In the genomic region with DNA sequence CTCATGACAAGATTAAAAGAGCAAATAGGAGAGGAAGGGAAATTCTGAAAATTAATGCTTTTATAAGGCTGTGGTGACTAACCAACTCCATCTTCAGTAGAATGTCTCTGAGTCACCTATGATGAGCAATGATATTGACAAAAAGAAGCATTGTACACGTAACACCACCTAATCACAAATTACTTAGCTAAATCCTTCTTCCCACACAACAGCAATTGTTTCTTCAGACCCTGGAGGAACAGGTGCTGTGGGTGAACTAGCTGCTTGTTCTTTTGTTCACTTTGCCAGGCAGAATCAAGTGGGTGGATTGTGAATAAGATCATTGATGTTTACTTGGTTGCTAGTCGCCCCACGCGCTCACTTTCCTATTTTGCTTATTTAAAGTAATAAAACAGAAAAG, we compare ENCODE assay signal across 9 cellular contexts.
DNase-seq lines count a peak whose midpoint lies in the region; ATAC-seq and TF ChIP-seq lines count a peak whose summit lies in the region.
"Had no signal": no experiment of that assay in that cellular context is flagged by ENCODE, and none has a peak within 500 bp of the region (broad histone marks: within the 10 kb centered on the region; RNA-seq: fewer than 3 reads in every experiment).

No MANE protein-coding gene starts in this region.

- BruUV-seq in Calu3 (replicated peaks; lab: Mats Ljungman, UMichigan), result no TSS peak

- H3K4me1 Mint-ChIP-seq in Calu3 (ENCODE audit: low read depth, unreplicated experiment), result peaks cover 24% of the 10 kb centered on the region
- peaks cover 0 to 6% (median 4%) of the 10 kb centered on the region in 7 donors for H3K4me1 Mint-ChIP-seq in naive thymus-derived CD4-positive, alpha-beta T cell

- peaks cover 0 to 5% (median 0%) of the 10 kb centered on the region in 3 experiments for H3K9me3 ChIP-seq in naive thymus-derived CD4-positive, alpha-beta T cell (ENCODE audit: control insufficient read depth in 2 of 3, low read length in 3 of 3)

- H3K27ac ChIP-seq in rectal smooth muscle tissue (ENCODE audit: low read depth, low read length), result peak overlapping the region; percentile 16
- no peak overlapping the region for H3K27ac ChIP-seq in naive thymus-derived CD4-positive, alpha-beta T cell (ENCODE audit: low read depth, low read length)

- peak; percentile 32 for DNase-seq in Calu3
- DNase-seq in NCI-H1436 treated with DMSO at 0.1 percent for 48 hours (lab: John Stamatoyannopoulos, UW), result peak; percentile 68
- DNase-seq in choroid plexus epithelial cell (ENCODE audit: low read depth), result peak; percentile 73
- DNase-seq in medulla oblongata (ENCODE audit: extremely low spot score), result no peak
- no peak for DNase-seq in naive thymus-derived CD4-positive, alpha-beta T cell
- DNase-seq: NCI-H526 had no signal

- H3K4me3 ChIP-seq in choroid plexus epithelial cell (ENCODE audit: low read depth, low read length) (no peak overlapping the region), rectal smooth muscle tissue (ENCODE audit: low read length) (no peak overlapping the region)
- H3K4me3 ChIP-seq in naive thymus-derived CD4-positive, alpha-beta T cell (ENCODE audit: low read length), result no peak overlapping the region

- H3K9me3 Mint-ChIP-seq in Calu3 (ENCODE audit: low read depth, unreplicated experiment), result no peaks in the 10 kb centered on the region
- peaks cover 0 to 5% (median 0%) of the 10 kb centered on the region in 11 donors for H3K9me3 Mint-ChIP-seq in naive thymus-derived CD4-positive, alpha-beta T cell

- H3K9ac ChIP-seq in rectal smooth muscle tissue (ENCODE audit: low read length), result no peak overlapping the region

- no peaks in the 10 kb centered on the region for H3K27me3 Mint-ChIP-seq in Calu3 (ENCODE audit: unreplicated experiment)
- peaks cover 0 to 7% (median 0%) of the 10 kb centered on the region in 5 donors for H3K27me3 Mint-ChIP-seq in naive thymus-derived CD4-positive, alpha-beta T cell

- H3K27ac Mint-ChIP-seq in Calu3 (ENCODE audit: unreplicated experiment), result peak overlapping the region; percentile 79
- H3K27ac Mint-ChIP-seq in naive thymus-derived CD4-positive, alpha-beta T cell, result no peak overlapping the region

- intact Hi-C loops in Calu3 (cut with micrococcal nuclease; ENCODE audit: unreplicated experiment), result no loop called here
- intact Hi-C loops in naive thymus-derived CD4-positive, alpha-beta T cell (cut with micrococcal nuclease), result loop anchor here in 1 of 2 donors (5.0 kb wide), 1 partner anchor 316 kb away; a partner anchor contains a TSS

- CTCF ChIA-PET in Calu3 (lab: Charles Lee), result interaction anchor here (1.0 to 1.5 kb wide), 2 partner anchors 22 to 102 kb away, joined by 4 to 7 read pairs; no protein-coding TSS in a partner anchor
- CTCF ChIA-PET in naive thymus-derived CD4-positive, alpha-beta T cell (lab: Charles Lee), result interaction anchor here (0.6 kb wide), 1 partner anchor 798 kb away, joined by 4 read pairs; no protein-coding TSS in a partner anchor

- H3K4me1 ChIP-seq in rectal smooth muscle tissue (ENCODE audit: control insufficient read depth, insufficient read depth, low read length), result peaks cover 18% of the 10 kb centered on the region
- no peaks in the 10 kb centered on the region for H3K4me1 ChIP-seq in naive thymus-derived CD4-positive, alpha-beta T cell (ENCODE audit: control insufficient read depth in 2 of 2, insufficient read depth in 2 of 2, low read length in 2 of 2)

- TF ChIP-seq CTCF in Calu3 (IDR thresholded peaks at IDR 0.05; ENCODE audit: unreplicated experiment) (no peak), choroid plexus epithelial cell (conservative IDR thresholded peaks at IDR 0.05; ENCODE audit: low read depth, low read length) (no peak)

- no peaks in the 10 kb centered on the region for H3K36me3 ChIP-seq in rectal smooth muscle tissue (ENCODE audit: control insufficient read depth, insufficient read depth, low read length)
- H3K36me3 ChIP-seq in naive thymus-derived CD4-positive, alpha-beta T cell (ENCODE audit: control insufficient read depth in 2 of 3, insufficient read depth in 3 of 3, low read length in 3 of 3), result no peaks in the 10 kb centered on the region

- no peaks in the 10 kb centered on the region for H3K36me3 Mint-ChIP-seq in Calu3 (ENCODE audit: insufficient read depth, unreplicated experiment)
- H3K36me3 Mint-ChIP-seq in naive thymus-derived CD4-positive, alpha-beta T cell, result peaks cover 0 to 5% (median 0%) of the 10 kb centered on the region in 5 donors

- ATAC-seq in GM18502 (IDR thresholded peaks at IDR 0.05; ENCODE audit: poor library complexity, unreplicated experiment) (no peak), HG02763 (IDR thresholded peaks at IDR 0.05; ENCODE audit: unreplicated experiment) (no peak)
- no peak for ATAC-seq in naive thymus-derived CD4-positive, alpha-beta T cell

- no peak overlapping the region for H3K4me3 Mint-ChIP-seq in Calu3 (ENCODE audit: low read depth, unreplicated experiment)
- H3K4me3 Mint-ChIP-seq in naive thymus-derived CD4-positive, alpha-beta T cell, result no peak overlapping the region

- no peaks in the 10 kb centered on the region for H3K27me3 ChIP-seq in rectal smooth muscle tissue (ENCODE audit: control insufficient read depth, insufficient read depth, low read length)
- no peaks in the 10 kb centered on the region for H3K27me3 ChIP-seq in naive thymus-derived CD4-positive, alpha-beta T cell (ENCODE audit: control insufficient read depth in 2 of 2, insufficient read depth in 2 of 2, low read length in 2 of 2)

- POLR2A ChIA-PET in naive thymus-derived CD4-positive, alpha-beta T cell (lab: Charles Lee), result no interaction called here

Comparison
In these comparisons a context has a peak if more than half of its experiments do, and no peak if none do; other contexts are left out.
1. DNase-seq: peak in Calu3 (single experiment), NCI-H1436 treated with DMSO at 0.1 percent for 48 hours (single experiment) and choroid plexus epithelial cell (single experiment); none in medulla oblongata (single experiment) and naive thymus-derived CD4-positive, alpha-beta T cell (0 of 9).